Comparison of ENCODE assay signal across 28 cellular contexts in genomic region chr10:18109471-18109870, GRCh38. TPM values are rescaled to one million over a fixed set of nuclear protein-coding genes. Genes with fewer than 3 reads are reported as not detected.
"Had no signal": no experiment of that assay in that cellular context is flagged by ENCODE, and none has a peak within 500 bp of the region (broad histone marks: within the 10 kb centered on the region; RNA-seq: fewer than 3 reads in every experiment).

No MANE protein-coding gene starts in this region.

- H3K27me3 ChIP-seq: neural progenitor cell, neutrophil, pancreas, right lobe of liver, sigmoid colon, stomach, thyroid gland, tibial nerve, upper lobe of left lung, vagina had no signal

- H3K4me1 ChIP-seq: neural progenitor cell, pancreas, prostate gland, right lobe of liver, sigmoid colon, thyroid gland, upper lobe of left lung, vagina had no signal

- H3K36me3 Mint-ChIP-seq: natural killer cell; neural progenitor cell; stimulated activated effector memory CD8-positive, alpha-beta T cell treated with anti-CD3 and anti-CD28 coated beads, Interleukin-12 subunit alpha, Interleukin-12 subunit beta, amount 100 ng/mL, for 72 hours; stimulated activated naive B cell treated with anti-CD40 and anti-IgM and Interleukin-4, amounts not matched to agents 10 μg/mL and 1 μg/mL and 100 μg/mL, for 72 hours had no signal

- H3K36me3 ChIP-seq: neural progenitor cell, neutrophil, pancreas, prostate gland, right lobe of liver, sigmoid colon, stomach, thoracic aorta, thyroid gland, tibial nerve, upper lobe of left lung, vagina had no signal

- H2AFZ ChIP-seq: neural progenitor cell had no signal

- H3K4me2 ChIP-seq: neural progenitor cell had no signal

- H3K4me1 Mint-ChIP-seq: natural killer cell; nephron; neural progenitor cell; stimulated activated effector memory CD8-positive, alpha-beta T cell treated with anti-CD3 and anti-CD28 coated beads, Interleukin-12 subunit alpha, Interleukin-12 subunit beta, amount 100 ng/mL, for 72 hours; stimulated activated naive B cell treated with anti-CD40 and anti-IgM and Interleukin-4, amounts not matched to agents 10 μg/mL and 1 μg/mL and 100 μg/mL, for 72 hours had no signal

- ATAC-seq: natural killer cell; pancreas; right cardiac atrium; right lobe of liver; stimulated activated effector memory CD8-positive, alpha-beta T cell treated with anti-CD3 and anti-CD28 coated beads, Interleukin-12 subunit alpha, Interleukin-12 subunit beta, amount 100 ng/mL, for 72 hours; stimulated activated naive B cell treated with anti-CD40 and anti-IgM and Interleukin-4, amounts not matched to agents 10 μg/mL and 1 μg/mL and 100 μg/mL, for 72 hours had no signal

- H3K4me3 ChIP-seq: neural progenitor cell, pancreas, prostate gland, right lobe of liver, sigmoid colon, stomach, thoracic aorta, thyroid gland, tibial nerve, upper lobe of left lung, vagina had no signal

- H3K9me3 Mint-ChIP-seq: natural killer cell; nephron; neural progenitor cell; stimulated activated effector memory CD8-positive, alpha-beta T cell treated with anti-CD3 and anti-CD28 coated beads, Interleukin-12 subunit alpha, Interleukin-12 subunit beta, amount 100 ng/mL, for 72 hours; stimulated activated naive B cell treated with anti-CD40 and anti-IgM and Interleukin-4, amounts not matched to agents 10 μg/mL and 1 μg/mL and 100 μg/mL, for 72 hours; stimulated activated naive CD8-positive, alpha-beta T cell treated with anti-CD3 and anti-CD28 coated beads, Interleukin-15, Interleukin-2, amounts not matched to agents 100 ng/mL and 50 ng/mL, for 24 hours had no signal

- H3K9me3 ChIP-seq: neutrophil, pancreas, prostate gland, right lobe of liver, sigmoid colon, stomach, thoracic aorta, thyroid gland, tibial nerve, upper lobe of left lung, vagina had no signal

- DNase-seq: natural killer cell; nucleus accumbens; pancreas; retina; right cardiac atrium; right lobe of liver; sigmoid colon; small intestine; stimulated activated CD4-positive, alpha-beta T cell treated with anti-CD3 and anti-CD28 coated beads, Interleukin-15, amount 100 ng/mL, for 24 hours; stimulated activated CD4-positive, alpha-beta T cell treated with anti-CD3 and anti-CD28 coated beads, Interleukin-2, amount 100 ng/mL, for 24 hours; stimulated activated CD4-positive, alpha-beta T cell treated with anti-CD3 and anti-CD28 coated beads, Interleukin-2, amount 100 ng/mL, for 48 hours; stimulated activated CD4-positive, alpha-beta T cell treated with anti-CD3 and anti-CD28 coated beads, Interleukin-4, amount 100 ng/mL, for 24 hours; stimulated activated naive B cell treated with anti-CD40 and anti-IgM and Interleukin-4, amounts not matched to agents 10 μg/mL and 1 μg/mL and 100 μg/mL, for 72 hours; stimulated activated naive CD4-positive, alpha-beta T cell treated with Interleukin-2 at 50 U/mL for 16 hours; stomach; thyroid gland; trophoblast cell; upper lobe of left lung had no signal

- H3K27me3 Mint-ChIP-seq: stimulated activated naive B cell treated with anti-CD40 and anti-IgM and Interleukin-4, amounts not matched to agents 10 μg/mL and 1 μg/mL and 100 μg/mL, for 72 hours had no signal

- H3K9ac ChIP-seq: neural progenitor cell had no signal

- H3K4me3 Mint-ChIP-seq: natural killer cell; nephron; neural progenitor cell; stimulated activated effector memory CD8-positive, alpha-beta T cell treated with anti-CD3 and anti-CD28 coated beads, Interleukin-12 subunit alpha, Interleukin-12 subunit beta, amount 100 ng/mL, for 72 hours; stimulated activated naive B cell treated with anti-CD40 and anti-IgM and Interleukin-4, amounts not matched to agents 10 μg/mL and 1 μg/mL and 100 μg/mL, for 72 hours; stimulated activated naive CD8-positive, alpha-beta T cell treated with anti-CD3 and anti-CD28 coated beads, Interleukin-15, Interleukin-2, amounts not matched to agents 100 ng/mL and 50 ng/mL, for 24 hours had no signal

- H3K27ac ChIP-seq: neural progenitor cell, neutrophil, pancreas, prostate gland, right lobe of liver, sigmoid colon, stomach, thoracic aorta, thyroid gland, tibial nerve, upper lobe of left lung, vagina had no signal

- H3K27ac Mint-ChIP-seq: natural killer cell; nephron; neural progenitor cell; stimulated activated effector memory CD8-positive, alpha-beta T cell treated with anti-CD3 and anti-CD28 coated beads, Interleukin-12 subunit alpha, Interleukin-12 subunit beta, amount 100 ng/mL, for 72 hours; stimulated activated naive B cell treated with anti-CD40 and anti-IgM and Interleukin-4, amounts not matched to agents 10 μg/mL and 1 μg/mL and 100 μg/mL, for 72 hours; stimulated activated naive CD8-positive, alpha-beta T cell treated with anti-CD3 and anti-CD28 coated beads, Interleukin-15, Interleukin-2, amounts not matched to agents 100 ng/mL and 50 ng/mL, for 24 hours had no signal

RNA-seq across cellular contexts. Expression of gene CACNB2, which starts 30.8 kb away (rescaled TPM):
- total RNA-seq: natural killer cell, pulmonary artery endothelial cell had no signal
